Comparison of ENCODE assay signal across 18 cellular contexts in the genomic region with DNA sequence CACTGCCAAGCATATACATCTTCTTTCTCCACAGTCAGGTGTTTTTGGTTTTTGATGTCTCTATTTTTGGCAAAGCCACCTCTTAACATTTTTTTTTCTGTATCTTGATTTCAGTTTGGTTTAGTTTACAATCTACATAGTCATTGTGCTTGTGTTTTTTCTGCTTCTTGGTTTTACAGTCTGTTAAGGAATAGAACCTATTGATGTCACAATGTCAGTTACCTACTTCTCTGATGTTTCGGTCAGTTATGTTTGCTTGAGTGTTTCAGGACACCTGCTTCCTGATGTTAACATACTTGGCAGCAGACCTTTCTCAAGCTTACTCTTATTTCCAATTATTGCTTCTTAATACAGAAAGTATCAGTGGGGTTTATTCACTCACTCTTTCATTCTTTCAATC.
A peak's percentile ranks its signal among the peaks of the same experiment; 100 is the strongest.
DNase-seq lines count a peak whose midpoint lies in the region; ATAC-seq and TF ChIP-seq lines count a peak whose summit lies in the region.
"Had no signal": no experiment of that assay in that cellular context is flagged by ENCODE, and none has a peak within 500 bp of the region (broad histone marks: within the 10 kb centered on the region; RNA-seq: fewer than 3 reads in every experiment).

No MANE protein-coding gene starts in this region.

- H3K4me1 ChIP-seq in OCI-LY7 (ENCODE audit: insufficient read depth, low read length, poor library complexity, severe bottlenecking), result peaks cover 17% of the 10 kb centered on the region

- H2AFZ ChIP-seq in OCI-LY7 (ENCODE audit: low read length), result peak overlapping the region; percentile 13; the same call in 1 of the 2 replicates

- no peak overlapping the region for H3K27ac Mint-ChIP-seq in activated CD8-positive, alpha-beta T cell treated with anti-CD3 and anti-CD28 coated beads, Interleukin-2, amount 10 ng/mL, durations not matched to agents 7 days and 5 days
- H3K27ac Mint-ChIP-seq: activated T-helper 1 cell treated with anti-CD3 and anti-CD28 coated beads, Interleukin-12 subunit alpha, Interleukin-12 subunit beta, Interleukin-2, Interleukin-4 antibody, amounts not matched to agents 30 ng/mL and 10 ng/mL and 1 ng/mL, durations not matched to agents 14 hours and 24 hours and 36 hours had no signal

- no peaks in the 10 kb centered on the region for H4K20me1 ChIP-seq in OCI-LY7 (ENCODE audit: insufficient read depth, low read length)

- peak overlapping the region; percentile 10; the same call in 1 of the 2 replicates for H3K4me2 ChIP-seq in OCI-LY7 (ENCODE audit: low read length)

- H3K27me3 Mint-ChIP-seq in activated CD8-positive, alpha-beta T cell treated with anti-CD3 and anti-CD28 coated beads, Interleukin-2, amount 10 ng/mL, durations not matched to agents 7 days and 5 days (ENCODE audit: low read depth), result no peaks in the 10 kb centered on the region
- H3K27me3 Mint-ChIP-seq: central memory CD8-positive, alpha-beta T cell had no signal

- intact Hi-C loops in OCI-LY7 (cut with micrococcal nuclease; ENCODE audit: unreplicated experiment), result no loop called here

- no peaks in the 10 kb centered on the region for H3K9me3 ChIP-seq in OCI-LY7 (ENCODE audit: low read length)

- no peaks in the 10 kb centered on the region; the same call in 1 of the 2 replicates for H3K36me3 ChIP-seq in OCI-LY7 (ENCODE audit: insufficient read depth, low read length)

- no TSS peak for BruUV-seq in OCI-LY7 (replicated peaks; lab: Mats Ljungman, UMichigan)

- no peaks in the 10 kb centered on the region for H3K9me2 ChIP-seq in OCI-LY7 (ENCODE audit: insufficient read depth, low read length)

- no peaks in the 10 kb centered on the region for H3K9me3 Mint-ChIP-seq in activated CD8-positive, alpha-beta T cell treated with anti-CD3 and anti-CD28 coated beads, Interleukin-2, amount 10 ng/mL, durations not matched to agents 7 days and 5 days (ENCODE audit: insufficient read depth)
- H3K9me3 Mint-ChIP-seq: activated T-helper 1 cell treated with anti-CD3 and anti-CD28 coated beads, Interleukin-12 subunit alpha, Interleukin-12 subunit beta, Interleukin-2, Interleukin-4 antibody, amounts not matched to agents 30 ng/mL and 10 ng/mL and 1 ng/mL, durations not matched to agents 14 hours and 24 hours and 36 hours had no signal

- H3K4me3 Mint-ChIP-seq in activated CD8-positive, alpha-beta T cell treated with anti-CD3 and anti-CD28 coated beads, Interleukin-2, amount 10 ng/mL, durations not matched to agents 7 days and 5 days, result no peak overlapping the region
- H3K4me3 Mint-ChIP-seq: activated T-helper 1 cell treated with anti-CD3 and anti-CD28 coated beads, Interleukin-12 subunit alpha, Interleukin-12 subunit beta, Interleukin-2, Interleukin-4 antibody, amounts not matched to agents 30 ng/mL and 10 ng/mL and 1 ng/mL, durations not matched to agents 14 hours and 24 hours and 36 hours; central memory CD8-positive, alpha-beta T cell had no signal

- TF ChIP-seq CTCF in OCI-LY7 (conservative IDR thresholded peaks at IDR 0.05; ENCODE audit: low read length) (no peak), GM10266 (IDR thresholded peaks at IDR 0.05; ENCODE audit: control insufficient read depth, insufficient read depth, low read depth, missing control alignments) (no peak), RWPE1 (conservative IDR thresholded peaks at IDR 0.05; ENCODE audit: low read depth) (no peak)

- ATAC-seq in GM18870 (IDR thresholded peaks at IDR 0.05; ENCODE audit: unreplicated experiment) (peak; percentile 40), GM21526 (IDR thresholded peaks at IDR 0.05; ENCODE audit: low FRiP score, unreplicated experiment) (peak; percentile 81), HG03066 (IDR thresholded peaks at IDR 0.05; ENCODE audit: low read depth, unreplicated experiment) (peak; percentile 54)
- ATAC-seq in activated CD8-positive, alpha-beta T cell treated with anti-CD3 and anti-CD28 coated beads, Interleukin-2, amount 10 ng/mL, durations not matched to agents 7 days and 5 days, result no peak
- ATAC-seq: left colon had no signal

- H3K27ac ChIP-seq in OCI-LY7 (ENCODE audit: low read depth, low read length, poor library complexity, severe bottlenecking) (peak overlapping the region; percentile 69), RWPE1 (no peak overlapping the region)

- H3K4me3 ChIP-seq in OCI-LY7 (ENCODE audit: low read depth, low read length, poor library complexity, severe bottlenecking), result no peak overlapping the region

- POLR2A ChIA-PET in OCI-LY7 (lab: Charles Lee) (no interaction called here), RWPE1 (lab: Yijun Ruan, JAX; ENCODE audit: low non-redundant PET) (no interaction called here)
- POLR2A ChIA-PET in activated CD8-positive, alpha-beta T cell treated with anti-CD3 and anti-CD28 coated beads, Interleukin-2, amount 10 ng/mL, durations not matched to agents 7 days and 5 days (lab: Charles Lee), result no interaction called here

- no peaks in the 10 kb centered on the region for H3K4me1 Mint-ChIP-seq in activated CD8-positive, alpha-beta T cell treated with anti-CD3 and anti-CD28 coated beads, Interleukin-2, amount 10 ng/mL, durations not matched to agents 7 days and 5 days (ENCODE audit: low read depth)
- H3K4me1 Mint-ChIP-seq: central memory CD8-positive, alpha-beta T cell had no signal

- DNase-seq in OCI-LY7 (ENCODE audit: low spot score), result peak; percentile 68
- no peak for DNase-seq in activated CD8-positive, alpha-beta T cell treated with anti-CD3 and anti-CD28 coated beads, Interleukin-2, amount 10 ng/mL, durations not matched to agents 7 days and 5 days
- DNase-seq in GM10266 (ENCODE audit: extremely low spot score), result no peak
- no peak for DNase-seq in DMS153 (lab: John Stamatoyannopoulos, UW)
- no peak for DNase-seq in RWPE1 (ENCODE audit: low spot score)
- DNase-seq: AML-193; foreskin fibroblast; left colon; NCI-H2107; NCI-H82; nucleus accumbens; stimulated activated CD4-positive, alpha-beta T cell treated with anti-CD3 and anti-CD28 coated beads, Interleukin-4, amount 100 ng/mL, for 24 hours; SW 1271 had no signal

- H3K36me3 Mint-ChIP-seq in activated CD8-positive, alpha-beta T cell treated with anti-CD3 and anti-CD28 coated beads, Interleukin-2, amount 10 ng/mL, durations not matched to agents 7 days and 5 days (ENCODE audit: low read depth), result no peaks in the 10 kb centered on the region

- H3K79me2 ChIP-seq in OCI-LY7 (ENCODE audit: insufficient read depth, low read depth, low read length), result no peaks in the 10 kb centered on the region

- CTCF ChIA-PET in OCI-LY7 (lab: Charles Lee; ENCODE audit: unreplicated experiment) (no interaction called here), RWPE1 (lab: Yijun Ruan, JAX) (no interaction called here)
- CTCF ChIA-PET in activated CD8-positive, alpha-beta T cell treated with anti-CD3 and anti-CD28 coated beads, Interleukin-2, amount 10 ng/mL, durations not matched to agents 7 days and 5 days (lab: Charles Lee), result no interaction called here
